ENCODE assay signal across 9 cellular contexts in the genomic region with DNA sequence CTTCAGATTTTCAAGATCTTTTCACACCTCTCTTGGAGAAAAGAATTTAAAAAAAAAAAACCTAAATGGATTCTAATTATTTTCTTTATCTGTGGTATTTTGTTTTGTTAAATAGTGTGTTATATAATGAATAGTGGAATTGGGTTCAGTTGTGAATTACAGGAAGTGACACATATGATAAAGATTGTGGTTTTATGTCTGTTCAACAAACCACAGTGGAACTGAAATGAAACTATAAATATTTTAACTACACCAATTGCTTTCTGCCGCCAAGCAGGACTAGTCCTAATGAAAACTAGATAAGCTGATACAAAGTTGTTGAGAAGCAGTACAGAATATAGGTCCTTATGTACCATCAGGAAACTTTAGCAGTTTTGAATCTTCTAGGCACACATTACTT.
DNase-seq lines count a peak whose midpoint lies in the region; ATAC-seq and TF ChIP-seq lines count a peak whose summit lies in the region.
"Had no signal": no experiment of that assay in that cellular context is flagged by ENCODE, and none has a peak within 500 bp of the region (broad histone marks: within the 10 kb centered on the region; RNA-seq: fewer than 3 reads in every experiment).

No MANE protein-coding gene starts in this region.

- no peaks in the 10 kb centered on the region for H3K9me3 ChIP-seq in upper lobe of right lung
- H3K9me3 ChIP-seq in sigmoid colon, result no peaks in the 10 kb centered on the region
- H3K9me3 ChIP-seq: thoracic aorta had no signal

- 11 to 17% methylated on average over 1 of the region's 1 CpG for WGBS in sigmoid colon, 2 donors

- H3K27ac ChIP-seq in KMS-11 (no peak overlapping the region), upper lobe of right lung (no peak overlapping the region), sigmoid colon (no peak overlapping the region)
- H3K27ac ChIP-seq: thoracic aorta had no signal

- no peaks in the 10 kb centered on the region for H3K9me3 Mint-ChIP-seq in activated CD4-positive, alpha-beta T cell treated with anti-CD3 and anti-CD28 coated beads for 36 hours (ENCODE audit: low read depth)

- no peak for TF ChIP-seq POLR2A in sigmoid colon (IDR thresholded peaks at IDR 0.05)

- H3K4me2 ChIP-seq in KMS-11, result peak overlapping the region; percentile 52

- CTCF ChIA-PET in activated CD4-positive, alpha-beta T cell treated with anti-CD3 and anti-CD28 coated beads for 36 hours (lab: Charles Lee), result no interaction called here

- POLR2A ChIA-PET in activated CD4-positive, alpha-beta T cell treated with anti-CD3 and anti-CD28 coated beads for 36 hours (lab: Charles Lee), result no interaction called here

- no peaks in the 10 kb centered on the region for H3K36me3 ChIP-seq in KMS-11 (ENCODE audit: insufficient read depth)
- no peaks in the 10 kb centered on the region for H3K36me3 ChIP-seq in upper lobe of right lung
- no peaks in the 10 kb centered on the region for H3K36me3 ChIP-seq in sigmoid colon
- H3K36me3 ChIP-seq: thoracic aorta had no signal

- no peak for TF ChIP-seq CTCF in KMS-11 (conservative IDR thresholded peaks at IDR 0.05; ENCODE audit: low read depth, low read length)
- TF ChIP-seq CTCF in upper lobe of right lung (IDR thresholded peaks at IDR 0.05), result no peak
- TF ChIP-seq CTCF in sigmoid colon (IDR thresholded peaks at IDR 0.05), result no peak

- H3K4me3 ChIP-seq in KMS-11 (IDR thresholded peaks at IDR 0.05; ENCODE audit: insufficient read depth, low read depth, low read length), result no peak overlapping the region
- H3K4me3 ChIP-seq in upper lobe of right lung, result no peak overlapping the region
- no peak overlapping the region for H3K4me3 ChIP-seq in sigmoid colon
- H3K4me3 ChIP-seq: thoracic aorta had no signal

- peaks cover 22% of the 10 kb centered on the region for H3K4me1 Mint-ChIP-seq in activated CD4-positive, alpha-beta T cell treated with anti-CD3 and anti-CD28 coated beads for 36 hours

- no peaks in the 10 kb centered on the region for H4K20me1 ChIP-seq in KMS-11 (ENCODE audit: insufficient read depth)

- H3K79me2 ChIP-seq in KMS-11 (ENCODE audit: insufficient read depth, low read depth), result peaks cover 23% of the 10 kb centered on the region; the same call in 1 of the 2 replicates

- H3K27ac Mint-ChIP-seq in activated CD4-positive, alpha-beta T cell treated with anti-CD3 and anti-CD28 coated beads for 36 hours, result no peak overlapping the region

- H3K4me1 ChIP-seq in KMS-11 (ENCODE audit: low read depth, poor library complexity, severe bottlenecking) (peaks cover 22% of the 10 kb centered on the region), upper lobe of right lung (peaks cover 18% of the 10 kb centered on the region), sigmoid colon (peaks cover 0 to 22% (median 10%) of the 10 kb centered on the region in 4 donors)

- peaks cover 6% of the 10 kb centered on the region for H3K36me3 Mint-ChIP-seq in activated CD4-positive, alpha-beta T cell treated with anti-CD3 and anti-CD28 coated beads for 36 hours (ENCODE audit: low read depth)

- no peak for DNase-seq in activated CD4-positive, alpha-beta T cell treated with anti-CD3 and anti-CD28 coated beads for 36 hours
- DNase-seq in activated CD4-positive, alpha-beta T cell treated with anti-CD3 and anti-CD28 coated beads, Interleukin-2, amount 50 U/mL, for 48 hours, result no peak
- peak; percentile 3 for DNase-seq in central memory CD4-positive, alpha-beta T cell
- DNase-seq in upper lobe of right lung (no peak), sigmoid colon (no peak), D341Med (ENCODE audit: low spot score) (no peak)
- no peak for DNase-seq in stimulated activated CD4-positive, alpha-beta T cell treated with anti-CD3 and anti-CD28 coated beads, Interleukin-4, amount 100 ng/mL, for 24 hours

- no peak overlapping the region for H3K4me3 Mint-ChIP-seq in activated CD4-positive, alpha-beta T cell treated with anti-CD3 and anti-CD28 coated beads for 36 hours

- no peaks in the 10 kb centered on the region for H3K27me3 Mint-ChIP-seq in activated CD4-positive, alpha-beta T cell treated with anti-CD3 and anti-CD28 coated beads for 36 hours

- intact Hi-C loops in activated CD4-positive, alpha-beta T cell treated with anti-CD3 and anti-CD28 coated beads for 36 hours (cut with DNase I, micrococcal nuclease), result no loop called here
- intact Hi-C loops in upper lobe of right lung (cut with DNase I), result no loop called here
- intact Hi-C loops in sigmoid colon (cut with DNase I), result no loop called here

- no peak for TF ChIP-seq EP300 in sigmoid colon (IDR thresholded peaks at IDR 0.05)

- H2AFZ ChIP-seq in KMS-11 (ENCODE audit: low read depth), result no peak overlapping the region

- ATAC-seq in activated CD4-positive, alpha-beta T cell treated with anti-CD3 and anti-CD28 coated beads for 36 hours, result peak; percentile 39
- ATAC-seq in upper lobe of right lung, result peak; percentile 49

- H3K9ac ChIP-seq in KMS-11, result no peak overlapping the region

- no peaks in the 10 kb centered on the region for H3K27me3 ChIP-seq in KMS-11 (ENCODE audit: insufficient read depth, low read depth)
- no peaks in the 10 kb centered on the region for H3K27me3 ChIP-seq in upper lobe of right lung
- H3K27me3 ChIP-seq in sigmoid colon, result no peaks in the 10 kb centered on the region
